In genomic region chr10:11716704-11717103, GRCh38 we compare ENCODE assay signal across 16 cellular contexts. TPM values are rescaled to one million over a fixed set of nuclear protein-coding genes. Genes with fewer than 3 reads are reported as not detected.
A peak's percentile ranks its signal among the peaks of the same experiment; 100 is the strongest.
DNase-seq lines count a peak whose midpoint lies in the region; ATAC-seq and TF ChIP-seq lines count a peak whose summit lies in the region.
"Had no signal": no experiment of that assay in that cellular context is flagged by ENCODE, and none has a peak within 500 bp of the region (broad histone marks: within the 10 kb centered on the region; RNA-seq: fewer than 3 reads in every experiment).

No MANE protein-coding gene starts in this region.

- H3K79me2 ChIP-seq in OCI-LY7 (ENCODE audit: insufficient read depth, low read depth, low read length), result no peaks in the 10 kb centered on the region

- H3K27ac Mint-ChIP-seq in neural crest cell (ENCODE audit: unreplicated experiment), result peak overlapping the region; percentile 40
- H3K27ac Mint-ChIP-seq: CD4-positive, alpha-beta T cell; GM23338 had no signal

- H3K27me3 ChIP-seq in heart left ventricle, result no peaks in the 10 kb centered on the region

- H3K27ac ChIP-seq in C4-2B (peak overlapping the region; percentile 57), OCI-LY7 (ENCODE audit: low read depth, low read length, poor library complexity, severe bottlenecking) (no peak overlapping the region), heart left ventricle (no peak overlapping the region)

- intact Hi-C loops in OCI-LY7 (cut with micrococcal nuclease; ENCODE audit: unreplicated experiment) (no loop called here), heart left ventricle (cut with DNase I) (no loop called here)

- H3K4me1 Mint-ChIP-seq in neural crest cell, result peaks cover 28% of the 10 kb centered on the region
- H3K4me1 Mint-ChIP-seq: GM23338 had no signal

- H2AFZ ChIP-seq in OCI-LY7 (ENCODE audit: low read length), result peak overlapping the region; percentile 97; the same call in 1 of the 2 replicates
- H2AFZ ChIP-seq: GM23338 had no signal

- DNase-seq in OCI-LY7 (ENCODE audit: low spot score) (peak; percentile 32), dermis blood vessel endothelial cell (peak; percentile 5), neural crest cell (ENCODE audit: low read depth, low spot score) (no peak), heart left ventricle (no peak), kidney tubule cell (ENCODE audit: low spot score) (no peak)
- DNase-seq: AML-193; CD4-positive, alpha-beta T cell; DND-41; GDM1; KBM-7; NCI-H187 treated with DMSO at 0.1 percent for 48 hours; NCI-H2171 treated with DMSO at 0.1 percent for 48 hours; NCI-H510A had no signal

- TF ChIP-seq CTCF in C4-2B (conservative IDR thresholded peaks at IDR 0.05) (no peak), OCI-LY7 (conservative IDR thresholded peaks at IDR 0.05; ENCODE audit: low read length) (no peak), neural crest cell (conservative IDR thresholded peaks at IDR 0.05) (no peak), heart left ventricle (IDR thresholded peaks at IDR 0.05) (no peak)

- POLR2A ChIA-PET in OCI-LY7 (lab: Charles Lee), result interaction anchor here (0.6 to 1.3 kb wide), 8 partner anchors 8 to 108 kb away, joined by 3 to 5 read pairs (median 3); no protein-coding TSS in a partner anchor

- H3K4me3 Mint-ChIP-seq in neural crest cell, result no peak overlapping the region
- H3K4me3 Mint-ChIP-seq: CD4-positive, alpha-beta T cell; GM23338 had no signal

- peaks cover 6% of the 10 kb centered on the region; the same call in 1 of the 2 replicates for H3K9me3 ChIP-seq in OCI-LY7 (ENCODE audit: low read length)
- peaks cover 0 to 14% (median 3%) of the 10 kb centered on the region in 12 donors for H3K9me3 ChIP-seq in heart left ventricle

- no peaks in the 10 kb centered on the region for H3K9me3 Mint-ChIP-seq in neural crest cell
- H3K9me3 Mint-ChIP-seq: CD4-positive, alpha-beta T cell had no signal

- 96 to 99% (median 98%) methylated on average over 4 of the region's 4 CpGs for WGBS in heart left ventricle, 4 donors

- no peaks in the 10 kb centered on the region for H4K20me1 ChIP-seq in OCI-LY7 (ENCODE audit: insufficient read depth, low read length)

- BruUV-seq in OCI-LY7 (replicated peaks; lab: Mats Ljungman, UMichigan), result no TSS peak

- H3K4me3 ChIP-seq in OCI-LY7 (ENCODE audit: low read depth, low read length, poor library complexity, severe bottlenecking), result no peak overlapping the region
- no peak overlapping the region for H3K4me3 ChIP-seq in heart left ventricle
- H3K4me3 ChIP-seq: GM23338 had no signal

- no peaks in the 10 kb centered on the region for H3K36me3 ChIP-seq in OCI-LY7 (ENCODE audit: insufficient read depth, low read length)
- no peaks in the 10 kb centered on the region for H3K36me3 ChIP-seq in heart left ventricle

- CTCF ChIA-PET in OCI-LY7 (lab: Charles Lee; ENCODE audit: unreplicated experiment), result no interaction called here

- H3K4me1 ChIP-seq in OCI-LY7 (ENCODE audit: insufficient read depth, low read length, poor library complexity, severe bottlenecking) (peaks cover 56% of the 10 kb centered on the region), heart left ventricle (peaks cover 0 to 18% (median 0%) of the 10 kb centered on the region in 12 donors)

- ATAC-seq in HG03460 (IDR thresholded peaks at IDR 0.05; ENCODE audit: unreplicated experiment) (no peak), heart left ventricle (no peak)
- ATAC-seq: GM23338 had no signal

- no peaks in the 10 kb centered on the region for H3K36me3 Mint-ChIP-seq in neural crest cell (ENCODE audit: low read depth)

- no peak for TF ChIP-seq POLR2A in heart left ventricle (IDR thresholded peaks at IDR 0.05)

- peaks cover 6% of the 10 kb centered on the region for H3K27me3 Mint-ChIP-seq in neural crest cell (ENCODE audit: low read depth)

- H3K4me2 ChIP-seq in OCI-LY7 (ENCODE audit: low read length), result no peak overlapping the region
- H3K4me2 ChIP-seq: GM23338 had no signal

- H3K9me2 ChIP-seq in OCI-LY7 (ENCODE audit: insufficient read depth, low read length), result no peaks in the 10 kb centered on the region

RNA-seq across cellular contexts. Expression of gene ECHDC3, which starts 25.5 kb away (rescaled TPM):
- 0.26 TPM in 1 of 2 replicates, not detected in the other for total RNA-seq in OCI-LY7 (2014; rRNA removed; shearing (Covaris generic))
- total RNA-seq in OCI-LY7 (2022) (not detected in 2 replicates), dermis blood vessel endothelial cell (17.4 and 26.0 TPM in 2 replicates), neural crest cell (5.2 and 5.3 TPM in 2 replicates), heart left ventricle (100 to 1,000 TPM in 3 of 9 donors, 10 to 100 TPM in 6; 36.8 to 554 (median 66.1) TPM)
- 100 to 1,000 TPM in 1 of 2 donors, 10 to 100 TPM in 1; 30.2 to 115 TPM for polyA plus RNA-seq in heart left ventricle

Comparison
In these comparisons a context has a peak if more than half of its experiments do, and no peak if none do; other contexts are left out.
1. DNase-seq: peak in OCI-LY7 (single experiment) and dermis blood vessel endothelial cell (single experiment); none in neural crest cell (single experiment), heart left ventricle (0 of 5) and kidney tubule cell (single experiment).